In genomic region chr2:47906261-47907096, GRCh38 we compare ENCODE assay signal across 1 cellular context.
TF ChIP-seq lines count a peak whose summit lies in the region.

TSS of gene FBXO11 (minus strand) at chr2:47906498. CDS start at chr2:47905720, 778 bp downstream.

TF ChIP-seq in HepG2, 621 proteins besides CTCF, POLR2A, EP300 and RAD21 (continued from another document and continues in another):
- TF ChIP-seq DZIP1 (CRISPR knock-in tag; IDR thresholded peaks at IDR 0.05) = peak; percentile 78; the same call in 1 of the 2 replicates
- TF ChIP-seq ZNF761 (CRISPR knock-in tag; conservative IDR thresholded peaks at IDR 0.05) = 0 out of 2 replicates have a peak, but pooled peaks have one; percentile 12
- no peak for TF ChIP-seq PREB (CRISPR knock-in tag; IDR thresholded peaks at IDR 0.05)
- peak; percentile 13; the same call in 1 of the 2 replicates for TF ChIP-seq ZNF431 (CRISPR knock-in tag; IDR thresholded peaks at IDR 0.05; ENCODE audit: borderline replicate concordance, low read depth)
- TF ChIP-seq ZNF782 (CRISPR knock-in tag; IDR thresholded peaks at IDR 0.05; ENCODE audit: borderline replicate concordance) = peak; percentile 49; the same call in 1 of the 2 replicates
- TF ChIP-seq, protein P1, sequence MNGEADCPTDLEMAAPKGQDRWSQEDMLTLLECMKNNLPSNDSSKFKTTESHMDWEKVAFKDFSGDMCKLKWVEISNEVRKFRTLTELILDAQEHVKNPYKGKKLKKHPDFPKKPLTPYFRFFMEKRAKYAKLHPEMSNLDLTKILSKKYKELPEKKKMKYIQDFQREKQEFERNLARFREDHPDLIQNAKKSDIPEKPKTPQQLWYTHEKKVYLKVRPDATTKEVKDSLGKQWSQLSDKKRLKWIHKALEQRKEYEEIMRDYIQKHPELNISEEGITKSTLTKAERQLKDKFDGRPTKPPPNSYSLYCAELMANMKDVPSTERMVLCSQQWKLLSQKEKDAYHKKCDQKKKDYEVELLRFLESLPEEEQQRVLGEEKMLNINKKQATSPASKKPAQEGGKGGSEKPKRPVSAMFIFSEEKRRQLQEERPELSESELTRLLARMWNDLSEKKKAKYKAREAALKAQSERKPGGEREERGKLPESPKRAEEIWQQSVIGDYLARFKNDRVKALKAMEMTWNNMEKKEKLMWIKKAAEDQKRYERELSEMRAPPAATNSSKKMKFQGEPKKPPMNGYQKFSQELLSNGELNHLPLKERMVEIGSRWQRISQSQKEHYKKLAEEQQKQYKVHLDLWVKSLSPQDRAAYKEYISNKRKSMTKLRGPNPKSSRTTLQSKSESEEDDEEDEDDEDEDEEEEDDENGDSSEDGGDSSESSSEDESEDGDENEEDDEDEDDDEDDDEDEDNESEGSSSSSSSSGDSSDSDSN (CRISPR knock-in tag; IDR thresholded peaks at IDR 0.05) = peak; percentile 30
- TF ChIP-seq, protein P2, sequence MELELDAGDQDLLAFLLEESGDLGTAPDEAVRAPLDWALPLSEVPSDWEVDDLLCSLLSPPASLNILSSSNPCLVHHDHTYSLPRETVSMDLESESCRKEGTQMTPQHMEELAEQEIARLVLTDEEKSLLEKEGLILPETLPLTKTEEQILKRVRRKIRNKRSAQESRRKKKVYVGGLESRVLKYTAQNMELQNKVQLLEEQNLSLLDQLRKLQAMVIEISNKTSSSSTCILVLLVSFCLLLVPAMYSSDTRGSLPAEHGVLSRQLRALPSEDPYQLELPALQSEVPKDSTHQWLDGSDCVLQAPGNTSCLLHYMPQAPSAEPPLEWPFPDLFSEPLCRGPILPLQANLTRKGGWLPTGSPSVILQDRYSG (CRISPR knock-in tag; IDR thresholded peaks at IDR 0.05) = 0 out of 2 replicates have a peak, but pooled peaks have one; percentile 23
- TF ChIP-seq ZNF556 (CRISPR knock-in tag; IDR thresholded peaks at IDR 0.05; ENCODE audit: borderline replicate concordance) = peak; percentile 77; the same call in 1 of the 2 replicates
- peak; percentile 52; the same call in 1 of the 2 replicates for TF ChIP-seq FOXA3 (CRISPR knock-in tag; IDR thresholded peaks at IDR 0.05)
- TF ChIP-seq, protein P3, sequence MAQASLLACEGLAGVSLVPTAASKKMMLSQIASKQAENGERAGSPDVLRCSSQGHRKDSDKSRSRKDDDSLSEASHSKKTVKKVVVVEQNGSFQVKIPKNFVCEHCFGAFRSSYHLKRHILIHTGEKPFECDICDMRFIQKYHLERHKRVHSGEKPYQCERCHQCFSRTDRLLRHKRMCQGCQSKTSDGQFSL (CRISPR knock-in tag; IDR thresholded peaks at IDR 0.05) = 0 out of 2 replicates have a peak, but pooled peaks have one; percentile 54
- peak; percentile 81 for TF ChIP-seq TAF1 (CRISPR knock-in tag; IDR thresholded peaks at IDR 0.05)
- TF ChIP-seq ZNF891 (CRISPR knock-in tag; IDR thresholded peaks at IDR 0.05) = peak; percentile 78; the same call in 1 of the 2 replicates
- peak; percentile 62; the same call in 1 of the 2 replicates for TF ChIP-seq ARID4A (CRISPR knock-in tag; IDR thresholded peaks at IDR 0.05; ENCODE audit: borderline replicate concordance)
- TF ChIP-seq ZBTB43 (CRISPR knock-in tag; conservative IDR thresholded peaks at IDR 0.05) = peak; percentile 47; the same call in 1 of the 2 replicates
- 0 out of 2 replicates have a peak, but pooled peaks have one; percentile 38 for TF ChIP-seq ZMYM3 (CRISPR knock-in tag; IDR thresholded peaks at IDR 0.05)
- no peak for TF ChIP-seq HIVEP1 (CRISPR knock-in tag; IDR thresholded peaks at IDR 0.05)
- peak; percentile 8; the same call in 1 of the 2 replicates for TF ChIP-seq ETV6 (CRISPR knock-in tag; conservative IDR thresholded peaks at IDR 0.05)
- no peak for TF ChIP-seq PHF5A (CRISPR knock-in tag; IDR thresholded peaks at IDR 0.05; ENCODE audit: low read depth, unreplicated experiment)
- TF ChIP-seq REPIN1 (CRISPR knock-in tag; IDR thresholded peaks at IDR 0.05; ENCODE audit: borderline replicate concordance, low read depth) = peak; percentile 63; the same call in 1 of the 2 replicates
- no peak for TF ChIP-seq ZNF260 (CRISPR knock-in tag; IDR thresholded peaks at IDR 0.05; ENCODE audit: borderline replicate concordance, low read depth)
- 0 out of 2 replicates have a peak, but pooled peaks have one; percentile 18 for TF ChIP-seq ZNF614 (CRISPR knock-in tag; IDR thresholded peaks at IDR 0.05; ENCODE audit: borderline replicate concordance)
- TF ChIP-seq PRDM10 (CRISPR knock-in tag; IDR thresholded peaks at IDR 0.05; ENCODE audit: low read depth) = peak; percentile 88
- no peak for TF ChIP-seq HHEX (CRISPR knock-in tag; IDR thresholded peaks at IDR 0.05)
- TF ChIP-seq, protein P4, sequence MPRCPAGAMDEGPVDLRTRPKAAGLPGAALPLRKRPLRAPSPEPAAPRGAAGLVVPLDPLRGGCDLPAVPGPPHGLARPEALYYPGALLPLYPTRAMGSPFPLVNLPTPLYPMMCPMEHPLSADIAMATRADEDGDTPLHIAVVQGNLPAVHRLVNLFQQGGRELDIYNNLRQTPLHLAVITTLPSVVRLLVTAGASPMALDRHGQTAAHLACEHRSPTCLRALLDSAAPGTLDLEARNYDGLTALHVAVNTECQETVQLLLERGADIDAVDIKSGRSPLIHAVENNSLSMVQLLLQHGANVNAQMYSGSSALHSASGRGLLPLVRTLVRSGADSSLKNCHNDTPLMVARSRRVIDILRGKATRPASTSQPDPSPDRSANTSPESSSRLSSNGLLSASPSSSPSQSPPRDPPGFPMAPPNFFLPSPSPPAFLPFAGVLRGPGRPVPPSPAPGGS (CRISPR knock-in tag; IDR thresholded peaks at IDR 0.05) = no peak; the same call in 1 of the 2 replicates
- peak; percentile 75 for TF ChIP-seq HOXA5 (CRISPR knock-in tag; IDR thresholded peaks at IDR 0.05)
- TF ChIP-seq ZKSCAN5 (CRISPR knock-in tag; IDR thresholded peaks at IDR 0.05) = 0 out of 2 replicates have a peak, but pooled peaks have one; percentile 11
- TF ChIP-seq ZNF747 (CRISPR knock-in tag; IDR thresholded peaks at IDR 0.05; ENCODE audit: borderline replicate concordance) = 0 out of 2 replicates have a peak, but pooled peaks have one; percentile 11
- TF ChIP-seq NFYC (CRISPR knock-in tag; IDR thresholded peaks at IDR 0.05) = peak; percentile 85
- 0 out of 2 replicates have a peak, but pooled peaks have one; percentile 31 for TF ChIP-seq TBX2 (CRISPR knock-in tag; IDR thresholded peaks at IDR 0.05; ENCODE audit: borderline replicate concordance)
- TF ChIP-seq NONO (IDR thresholded peaks at IDR 0.05) = no peak
- peak; percentile 30 for TF ChIP-seq NONO (CRISPR knock-in tag; conservative IDR thresholded peaks at IDR 0.05)
- peak; percentile 71; the same call in 1 of the 2 replicates for TF ChIP-seq SIN3A (IDR thresholded peaks at IDR 0.05; ENCODE audit: borderline replicate concordance, low read depth, low read length)
- TF ChIP-seq ISX (CRISPR knock-in tag; conservative IDR thresholded peaks at IDR 0.05) = no peak
- no peak for TF ChIP-seq MIER2 (CRISPR knock-in tag; IDR thresholded peaks at IDR 0.05)
- TF ChIP-seq, protein P5, sequence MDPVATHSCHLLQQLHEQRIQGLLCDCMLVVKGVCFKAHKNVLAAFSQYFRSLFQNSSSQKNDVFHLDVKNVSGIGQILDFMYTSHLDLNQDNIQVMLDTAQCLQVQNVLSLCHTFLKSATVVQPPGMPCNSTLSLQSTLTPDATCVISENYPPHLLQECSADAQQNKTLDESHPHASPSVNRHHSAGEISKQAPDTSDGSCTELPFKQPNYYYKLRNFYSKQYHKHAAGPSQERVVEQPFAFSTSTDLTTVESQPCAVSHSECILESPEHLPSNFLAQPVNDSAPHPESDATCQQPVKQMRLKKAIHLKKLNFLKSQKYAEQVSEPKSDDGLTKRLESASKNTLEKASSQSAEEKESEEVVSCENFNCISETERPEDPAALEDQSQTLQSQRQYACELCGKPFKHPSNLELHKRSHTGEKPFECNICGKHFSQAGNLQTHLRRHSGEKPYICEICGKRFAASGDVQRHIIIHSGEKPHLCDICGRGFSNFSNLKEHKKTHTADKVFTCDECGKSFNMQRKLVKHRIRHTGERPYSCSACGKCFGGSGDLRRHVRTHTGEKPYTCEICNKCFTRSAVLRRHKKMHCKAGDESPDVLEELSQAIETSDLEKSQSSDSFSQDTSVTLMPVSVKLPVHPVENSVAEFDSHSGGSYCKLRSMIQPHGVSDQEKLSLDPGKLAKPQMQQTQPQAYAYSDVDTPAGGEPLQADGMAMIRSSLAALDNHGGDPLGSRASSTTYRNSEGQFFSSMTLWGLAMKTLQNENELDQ (CRISPR knock-in tag; IDR thresholded peaks at IDR 0.05; ENCODE audit: borderline replicate concordance) = no peak
- no peak for TF ChIP-seq MEIS1 (CRISPR knock-in tag; IDR thresholded peaks at IDR 0.05; ENCODE audit: borderline replicate concordance)
